27 cellular contexts compared by ENCODE assay signal in genomic region chr2:66682476-66682875, GRCh38.
DNase-seq lines count a peak whose midpoint lies in the region; ATAC-seq and TF ChIP-seq lines count a peak whose summit lies in the region.
"Had no signal": no experiment of that assay in that cellular context is flagged by ENCODE, and none has a peak within 500 bp of the region (broad histone marks: within the 10 kb centered on the region; RNA-seq: fewer than 3 reads in every experiment).

No MANE protein-coding gene starts in this region.

- no peak overlapping the region for H3K27ac Mint-ChIP-seq in endodermal cell
- H3K27ac Mint-ChIP-seq in nephron progenitor cell, result peak overlapping the region; percentile 96
- H3K27ac Mint-ChIP-seq: activated CD4-positive, alpha-beta T cell treated with anti-CD3 and anti-CD28 coated beads for 36 hours; activated naive CD8-positive, alpha-beta T cell treated with anti-CD3 and anti-CD28 coated beads, Interleukin-2, amount 10 ng/mL, durations not matched to agents 7 days and 5 days; CD14-positive monocyte; memory B cell; stimulated activated naive CD8-positive, alpha-beta T cell treated with anti-CD3 and anti-CD28 coated beads, Interleukin-15, Interleukin-2, amounts not matched to agents 100 ng/mL and 50 ng/mL, for 24 hours had no signal

- peaks cover 69% of the 10 kb centered on the region for H3K4me1 ChIP-seq in HUES48 (ENCODE audit: control insufficient read depth, insufficient read depth, low read length)
- H3K4me1 ChIP-seq in endodermal cell (ENCODE audit: control insufficient read depth, insufficient read depth, low read length), result peaks cover 29% of the 10 kb centered on the region

- no peak overlapping the region for H3K9ac ChIP-seq in HUES48 (ENCODE audit: low read depth, low read length)
- no peak overlapping the region for H3K9ac ChIP-seq in endodermal cell (ENCODE audit: extremely low read depth, low read length, poor library complexity, severe bottlenecking)

- H3K9me3 Mint-ChIP-seq in endodermal cell, result no peaks in the 10 kb centered on the region
- H3K9me3 Mint-ChIP-seq in nephron progenitor cell, result no peaks in the 10 kb centered on the region
- H3K9me3 Mint-ChIP-seq: activated naive CD8-positive, alpha-beta T cell treated with anti-CD3 and anti-CD28 coated beads, Interleukin-2, amount 10 ng/mL, durations not matched to agents 7 days and 5 days; stimulated activated naive CD8-positive, alpha-beta T cell treated with anti-CD3 and anti-CD28 coated beads, Interleukin-15, Interleukin-2, amounts not matched to agents 100 ng/mL and 50 ng/mL, for 24 hours had no signal

- H3K4me1 Mint-ChIP-seq in endodermal cell (peaks cover 48% of the 10 kb centered on the region), nephron progenitor cell (peaks cover 87% of the 10 kb centered on the region)
- H3K4me1 Mint-ChIP-seq: activated CD4-positive, alpha-beta T cell treated with anti-CD3 and anti-CD28 coated beads for 36 hours; activated naive CD8-positive, alpha-beta T cell treated with anti-CD3 and anti-CD28 coated beads, Interleukin-2, amount 10 ng/mL, durations not matched to agents 7 days and 5 days; CD14-positive monocyte; memory B cell had no signal

- peak overlapping the region; percentile 62 for H3K27ac ChIP-seq in HUES48 (ENCODE audit: low read depth, low read length)
- no peak overlapping the region for H3K27ac ChIP-seq in endodermal cell (ENCODE audit: low read depth, low read length)
- H3K27ac ChIP-seq: heart right ventricle, skin epidermis, thoracic aorta had no signal

- TF ChIP-seq CTCF in endodermal cell (conservative IDR thresholded peaks at IDR 0.05) (no peak), nephron progenitor cell (IDR thresholded peaks at IDR 0.05) (no peak)

- H3K36me3 ChIP-seq in HUES48 (ENCODE audit: control insufficient read depth, insufficient read depth, low read length) (no peaks in the 10 kb centered on the region), endodermal cell (ENCODE audit: control insufficient read depth, insufficient read depth, low read length) (no peaks in the 10 kb centered on the region)
- H3K36me3 ChIP-seq: esophagus squamous epithelium, heart right ventricle, thoracic aorta had no signal

- H3K27me3 Mint-ChIP-seq in endodermal cell (ENCODE audit: insufficient read depth) (peaks cover 43% of the 10 kb centered on the region), nephron progenitor cell (ENCODE audit: low read depth, poor library complexity) (no peaks in the 10 kb centered on the region)
- H3K27me3 Mint-ChIP-seq: activated CD4-positive, alpha-beta T cell treated with anti-CD3 and anti-CD28 coated beads for 36 hours; activated naive CD8-positive, alpha-beta T cell treated with anti-CD3 and anti-CD28 coated beads, Interleukin-2, amount 10 ng/mL, durations not matched to agents 7 days and 5 days; stimulated activated naive CD8-positive, alpha-beta T cell treated with anti-CD3 and anti-CD28 coated beads, Interleukin-15, Interleukin-2, amounts not matched to agents 100 ng/mL and 50 ng/mL, for 24 hours had no signal

- no peaks in the 10 kb centered on the region for H3K36me3 Mint-ChIP-seq in endodermal cell (ENCODE audit: low read depth)
- H3K36me3 Mint-ChIP-seq in nephron progenitor cell (ENCODE audit: low read depth), result no peaks in the 10 kb centered on the region
- H3K36me3 Mint-ChIP-seq: activated naive CD8-positive, alpha-beta T cell treated with anti-CD3 and anti-CD28 coated beads, Interleukin-2, amount 10 ng/mL, durations not matched to agents 7 days and 5 days; CD14-positive monocyte; memory B cell had no signal

- ATAC-seq in GM21619 (IDR thresholded peaks at IDR 0.05; ENCODE audit: unreplicated experiment), result no peak
- no peak for ATAC-seq in GM21723 (IDR thresholded peaks at IDR 0.05; ENCODE audit: unreplicated experiment)
- ATAC-seq: activated CD4-positive, alpha-beta T cell treated with anti-CD3 and anti-CD28 coated beads for 36 hours; heart right ventricle; left lobe of liver had no signal

- H3K4me3 Mint-ChIP-seq in endodermal cell, result no peak overlapping the region
- no peak overlapping the region for H3K4me3 Mint-ChIP-seq in nephron progenitor cell
- H3K4me3 Mint-ChIP-seq: activated CD4-positive, alpha-beta T cell treated with anti-CD3 and anti-CD28 coated beads for 36 hours; activated naive CD8-positive, alpha-beta T cell treated with anti-CD3 and anti-CD28 coated beads, Interleukin-2, amount 10 ng/mL, durations not matched to agents 7 days and 5 days; CD14-positive monocyte; memory B cell; stimulated activated naive CD8-positive, alpha-beta T cell treated with anti-CD3 and anti-CD28 coated beads, Interleukin-15, Interleukin-2, amounts not matched to agents 100 ng/mL and 50 ng/mL, for 24 hours had no signal

- H3K9me3 ChIP-seq in HUES48 (ENCODE audit: control insufficient read depth, insufficient read depth, low read length) (no peaks in the 10 kb centered on the region), endodermal cell (ENCODE audit: control insufficient read depth, low read length) (no peaks in the 10 kb centered on the region)
- H3K9me3 ChIP-seq: esophagus squamous epithelium, heart right ventricle, thoracic aorta had no signal

- H3K27me3 ChIP-seq in HUES48 (ENCODE audit: control insufficient read depth, insufficient read depth, low read length), result no peaks in the 10 kb centered on the region
- peaks cover 66% of the 10 kb centered on the region for H3K27me3 ChIP-seq in endodermal cell (ENCODE audit: control insufficient read depth, insufficient read depth, low read length, poor library complexity, severe bottlenecking)
- H3K27me3 ChIP-seq: esophagus squamous epithelium had no signal

- peak; percentile 45 for DNase-seq in NCI-H524 treated with DMSO at 0.1 percent for 48 hours (lab: John Stamatoyannopoulos, UW)
- peak; percentile 52 for DNase-seq in endodermal cell
- DNase-seq in nephron progenitor cell, result no peak
- DNase-seq in activated T-cell treated with anti-CD3 and anti-CD28 coated beads, Interleukin-2, amount 50 U/mL, for 1 hour, result no peak
- no peak for DNase-seq in HK-2 (ENCODE audit: unreplicated experiment)
- DNase-seq: activated CD4-positive, alpha-beta T cell treated with anti-CD3 and anti-CD28 coated beads for 36 hours; activated CD8-positive, alpha-beta memory T cell treated with anti-CD3 and anti-CD28 coated beads for 24 hours; activated gamma-delta T cell; activated naive CD8-positive, alpha-beta T cell treated with anti-CD3 and anti-CD28 coated beads, Interleukin-2, amount 10 ng/mL, durations not matched to agents 7 days and 5 days; dermis blood vessel endothelial cell; EL; esophagus squamous epithelium; foreskin melanocyte; heart right ventricle; NCI-H1105 treated with DMSO at 0.1 percent for 48 hours; NCI-H2081; occipital lobe; T-helper 2 cell had no signal

- 20 to 22% methylated on average over 3 to 5 of the region's 5 CpGs for whole genome bisulfite sequencing in endodermal cell (ENCODE audit: insufficient coverage in 1 of 2, insufficient read length in 1 of 2), 2 experiments

- H3K4me3 ChIP-seq in HUES48 (ENCODE audit: low read depth, low read length) (no peak overlapping the region), endodermal cell (ENCODE audit: low read length) (no peak overlapping the region)
- H3K4me3 ChIP-seq: heart right ventricle, skin epidermis, thoracic aorta had no signal

Comparison
In these comparisons a context has a peak if more than half of its experiments do, and no peak if none do; other contexts are left out.
1. DNase-seq: peak in NCI-H524 treated with DMSO at 0.1 percent for 48 hours (single experiment) and endodermal cell (single experiment); none in nephron progenitor cell (single experiment), activated T-cell treated with anti-CD3 and anti-CD28 coated beads, Interleukin-2, amount 50 U/mL, for 1 hour (single experiment) and HK-2 (single experiment).